Comparison of ENCODE assay signal across 20 cellular contexts in the genomic region with DNA sequence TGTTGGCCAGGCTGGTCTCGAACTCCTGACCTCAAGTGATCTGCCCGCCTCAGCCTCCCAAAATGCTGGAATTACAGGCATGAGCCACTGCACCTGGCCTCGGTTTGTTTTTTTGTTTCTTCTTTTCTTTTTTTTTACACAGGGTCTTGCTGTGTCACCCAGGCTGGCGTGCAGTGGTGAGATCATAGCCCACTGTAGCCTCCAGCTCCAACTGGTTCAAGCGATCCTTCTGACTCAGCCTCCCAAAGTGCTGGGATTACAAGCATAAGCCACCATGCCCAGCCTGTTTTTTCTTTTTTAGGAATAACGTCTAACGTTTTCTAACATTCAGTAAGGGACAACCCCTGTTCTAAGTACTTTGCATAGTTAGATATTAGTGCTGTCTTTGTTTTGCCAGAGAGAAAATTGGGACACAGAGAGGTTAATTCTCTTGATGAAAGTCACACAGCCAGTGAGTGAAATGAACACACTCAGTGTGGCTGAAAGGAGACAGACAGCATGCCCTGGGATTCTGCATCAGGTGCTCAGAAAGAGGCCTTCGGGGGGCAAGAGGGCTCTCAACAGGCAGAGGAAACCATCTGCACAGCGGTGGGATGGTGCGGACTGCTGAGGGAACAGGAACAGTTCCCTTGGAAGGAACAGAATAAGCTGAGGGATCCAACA. TPM values are rescaled to one million over a fixed set of nuclear protein-coding genes. Genes with fewer than 3 reads are reported as not detected.
"Had no signal": no experiment of that assay in that cellular context is flagged by ENCODE, and none has a peak within 500 bp of the region (broad histone marks: within the 10 kb centered on the region; RNA-seq: fewer than 3 reads in every experiment).

No MANE protein-coding gene starts in this region.

- H3K4me3 Mint-ChIP-seq: endodermal cell; naive thymus-derived CD4-positive, alpha-beta T cell; nephron progenitor cell had no signal

- H3K27ac Mint-ChIP-seq: endodermal cell had no signal

- H3K9me3 Mint-ChIP-seq: endodermal cell; naive thymus-derived CD4-positive, alpha-beta T cell; nephron progenitor cell had no signal

- ATAC-seq: foreskin keratinocyte; naive thymus-derived CD4-positive, alpha-beta T cell; psoas muscle; sciatic nerve; stimulated activated naive CD8-positive, alpha-beta T cell treated with anti-CD3 and anti-CD28 coated beads, Interleukin-15, Interleukin-2, amounts not matched to agents 100 U/mL and 50 U/mL, for 24 hours; upper lobe of right lung had no signal

- H3K4me1 Mint-ChIP-seq: endodermal cell had no signal

- DNase-seq: colonic mucosa; dermis blood vessel endothelial cell; endodermal cell; erythroblast; foreskin keratinocyte; head of caudate nucleus; hippocampal formation; kidney glomerular epithelial cell; naive thymus-derived CD4-positive, alpha-beta T cell; nephron progenitor cell; psoas muscle; retina; spleen; stimulated activated CD4-positive, alpha-beta T cell treated with anti-CD3 and anti-CD28 coated beads, Interleukin-15, amount 100 ng/mL, for 24 hours; stimulated activated CD4-positive, alpha-beta T cell treated with anti-CD3 and anti-CD28 coated beads, Interleukin-1b, Interleukin-23, amount 100 ng/mL, for 48 hours; stimulated activated CD4-positive, alpha-beta T cell treated with anti-CD3 and anti-CD28 coated beads, Interleukin-4, amount 100 ng/mL, for 4 hours; stimulated activated naive CD8-positive, alpha-beta T cell treated with anti-CD3 and anti-CD28 coated beads, Interleukin-15, Interleukin-2, amounts not matched to agents 100 U/mL and 50 U/mL, for 24 hours; thyroid gland; upper lobe of right lung had no signal

- H3K27me3 Mint-ChIP-seq: naive thymus-derived CD4-positive, alpha-beta T cell had no signal

RNA-seq across cellular contexts. Expression of a gene that starts 59.9 kb away (rescaled TPM):
- polyA plus RNA-seq: foreskin keratinocyte; naive thymus-derived CD4-positive, alpha-beta T cell had no signal
